In the genomic region with DNA sequence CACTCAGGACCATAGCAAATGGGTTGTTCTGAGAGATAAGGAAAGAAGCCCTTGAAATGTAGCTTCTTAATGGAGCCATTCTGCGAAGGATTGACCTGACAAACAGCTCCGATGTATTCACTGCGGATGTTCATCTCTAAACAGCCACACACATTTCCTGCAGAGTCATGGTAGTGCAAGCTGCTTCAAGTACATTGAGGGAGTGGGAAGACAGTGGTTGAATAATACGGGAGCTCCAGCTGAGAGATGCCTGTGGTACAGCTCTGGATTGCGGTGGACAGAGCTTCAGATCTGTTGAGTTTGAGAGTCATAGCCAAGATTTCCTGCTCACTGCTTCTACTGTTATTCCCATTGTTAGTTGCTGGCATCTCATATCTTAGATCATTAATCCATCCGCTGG, we compare ENCODE assay signal across 12 cellular contexts.
DNase-seq lines count a peak whose midpoint lies in the region; ATAC-seq and TF ChIP-seq lines count a peak whose summit lies in the region.
"Had no signal": no experiment of that assay in that cellular context is flagged by ENCODE, and none has a peak within 500 bp of the region (broad histone marks: within the 10 kb centered on the region; RNA-seq: fewer than 3 reads in every experiment).

No MANE protein-coding gene starts in this region.

- no peaks in the 10 kb centered on the region for H3K36me3 ChIP-seq in heart right ventricle

- no peaks in the 10 kb centered on the region for H3K9me3 Mint-ChIP-seq in activated CD8-positive, alpha-beta T cell treated with anti-CD3 and anti-CD28 coated beads, Interleukin-2, amount 10 ng/mL, durations not matched to agents 7 days and 5 days (ENCODE audit: insufficient read depth)

- H3K9me3 ChIP-seq in heart right ventricle: no peaks in the 10 kb centered on the region

- H3K27ac Mint-ChIP-seq in activated CD8-positive, alpha-beta T cell treated with anti-CD3 and anti-CD28 coated beads, Interleukin-2, amount 10 ng/mL, durations not matched to agents 7 days and 5 days: no peak overlapping the region

- peaks cover 4% of the 10 kb centered on the region for H3K27me3 Mint-ChIP-seq in activated CD8-positive, alpha-beta T cell treated with anti-CD3 and anti-CD28 coated beads, Interleukin-2, amount 10 ng/mL, durations not matched to agents 7 days and 5 days (ENCODE audit: low read depth)

- TF ChIP-seq CTCF in heart right ventricle (IDR thresholded peaks at IDR 0.05): no peak

- DNase-seq in heart right ventricle (no peak), left ventricle myocardium superior (no peak), iris pigment epithelial cell (ENCODE audit: low read depth) (peak; percentile 25), superior temporal gyrus (ENCODE audit: extremely low spot score) (peak; percentile 44), NCI-H2171 (lab: John Stamatoyannopoulos, UW) (no peak)
- peak; percentile 23 for DNase-seq in activated CD8-positive, alpha-beta T cell treated with anti-CD3 and anti-CD28 coated beads, Interleukin-2, amount 10 ng/mL, durations not matched to agents 7 days and 5 days
- DNase-seq: NCI-H1105; stimulated activated CD4-positive, alpha-beta T cell treated with anti-CD3 and anti-CD28 coated beads, Interleukin-12 subunit alpha, Interleukin-12 subunit beta, amount 100 ng/mL, for 4 hours; SW 1271 had no signal

- 62 to 77% methylated on average over 6 of the region's 6 CpGs for WGBS in heart right ventricle, 2 donors

- peaks cover 0 to 11% (median 0%) of the 10 kb centered on the region in 7 donors for H3K27me3 ChIP-seq in heart right ventricle

- peak overlapping the region; percentile 44 for H3K4me3 Mint-ChIP-seq in activated CD8-positive, alpha-beta T cell treated with anti-CD3 and anti-CD28 coated beads, Interleukin-2, amount 10 ng/mL, durations not matched to agents 7 days and 5 days

- intact Hi-C loops in heart right ventricle (cut with DNase I): loop anchor here in 2 of 10 donors (5.0 to 10.0 kb wide), 2 partner anchors 63 to 90 kb away; no protein-coding TSS in a partner anchor
- intact Hi-C loops in left ventricle myocardium superior (cut with micrococcal nuclease): no loop called here

- peaks cover 10% of the 10 kb centered on the region for H3K4me1 Mint-ChIP-seq in activated CD8-positive, alpha-beta T cell treated with anti-CD3 and anti-CD28 coated beads, Interleukin-2, amount 10 ng/mL, durations not matched to agents 7 days and 5 days (ENCODE audit: low read depth)

- CTCF ChIA-PET in activated CD8-positive, alpha-beta T cell treated with anti-CD3 and anti-CD28 coated beads, Interleukin-2, amount 10 ng/mL, durations not matched to agents 7 days and 5 days (lab: Charles Lee): interaction anchor here (1.1 to 1.3 kb wide), 2 partner anchors 135 to 794 kb away, joined by 4 to 5 read pairs; no protein-coding TSS in a partner anchor

- H3K36me3 Mint-ChIP-seq in activated CD8-positive, alpha-beta T cell treated with anti-CD3 and anti-CD28 coated beads, Interleukin-2, amount 10 ng/mL, durations not matched to agents 7 days and 5 days (ENCODE audit: low read depth): no peaks in the 10 kb centered on the region

- H3K4me1 ChIP-seq in heart right ventricle: peaks cover 0 to 28% (median 9%) of the 10 kb centered on the region in 9 donors

- peak overlapping the region in 9 of 10 donors; percentile 51 to 86 (median 67) for H3K27ac ChIP-seq in heart right ventricle
- H3K27ac ChIP-seq: HL-60 had no signal

- peak in 4 of 8 donors; percentile 16 to 31 (median 21) for ATAC-seq in heart right ventricle
- no peak for ATAC-seq in left ventricle myocardium superior
- ATAC-seq in activated CD8-positive, alpha-beta T cell treated with anti-CD3 and anti-CD28 coated beads, Interleukin-2, amount 10 ng/mL, durations not matched to agents 7 days and 5 days: no peak
- ATAC-seq in HG02885 (IDR thresholded peaks at IDR 0.05; ENCODE audit: poor library complexity, unreplicated experiment): no peak
- no peak for ATAC-seq in GM21447 (IDR thresholded peaks at IDR 0.05; ENCODE audit: unreplicated experiment)

- POLR2A ChIA-PET in activated CD8-positive, alpha-beta T cell treated with anti-CD3 and anti-CD28 coated beads, Interleukin-2, amount 10 ng/mL, durations not matched to agents 7 days and 5 days (lab: Charles Lee): no interaction called here

- peak overlapping the region in 1 of 10 donors; percentile 17 for H3K4me3 ChIP-seq in heart right ventricle

Comparison
In these comparisons a context has a peak if more than half of its experiments do, and no peak if none do; other contexts are left out.
1. DNase-seq: peak in activated CD8-positive, alpha-beta T cell treated with anti-CD3 and anti-CD28 coated beads, Interleukin-2, amount 10 ng/mL, durations not matched to agents 7 days and 5 days (single experiment), iris pigment epithelial cell (single experiment) and superior temporal gyrus (single experiment); none in heart right ventricle (0 of 2), left ventricle myocardium superior (single experiment) and NCI-H2171 (single experiment).